In genomic region chr12:59149995-59150642, GRCh38 we compare ENCODE assay signal across 8 cellular contexts.
DNase-seq lines count a peak whose midpoint lies in the region; ATAC-seq lines count a peak whose summit lies in the region.

No MANE protein-coding gene starts in this region.

- ATAC-seq in GM18508 (IDR thresholded peaks at IDR 0.05; ENCODE audit: insufficient read depth, unreplicated experiment) (peak; percentile 99), HG02840 (IDR thresholded peaks at IDR 0.05; ENCODE audit: low FRiP score, unreplicated experiment) (peak; percentile 100)

- DNase-seq in Ammon's horn (ENCODE audit: low spot score) (peak; percentile 86), NCI-H1092 treated with DMSO at 0.1 percent for 48 hours (lab: John Stamatoyannopoulos, UW) (peak; percentile 80), SIG-M5 (lab: John Stamatoyannopoulos, UW) (peak; percentile 16), epidermal melanocyte (ENCODE audit: insufficient read length, low spot score) (peak; percentile 44), myocyte (ENCODE audit: low read depth) (peak; percentile 80), NK-92 (lab: John Stamatoyannopoulos, UW; ENCODE audit: unreplicated experiment) (no peak)
